8 cellular contexts compared by ENCODE assay signal in the genomic region with DNA sequence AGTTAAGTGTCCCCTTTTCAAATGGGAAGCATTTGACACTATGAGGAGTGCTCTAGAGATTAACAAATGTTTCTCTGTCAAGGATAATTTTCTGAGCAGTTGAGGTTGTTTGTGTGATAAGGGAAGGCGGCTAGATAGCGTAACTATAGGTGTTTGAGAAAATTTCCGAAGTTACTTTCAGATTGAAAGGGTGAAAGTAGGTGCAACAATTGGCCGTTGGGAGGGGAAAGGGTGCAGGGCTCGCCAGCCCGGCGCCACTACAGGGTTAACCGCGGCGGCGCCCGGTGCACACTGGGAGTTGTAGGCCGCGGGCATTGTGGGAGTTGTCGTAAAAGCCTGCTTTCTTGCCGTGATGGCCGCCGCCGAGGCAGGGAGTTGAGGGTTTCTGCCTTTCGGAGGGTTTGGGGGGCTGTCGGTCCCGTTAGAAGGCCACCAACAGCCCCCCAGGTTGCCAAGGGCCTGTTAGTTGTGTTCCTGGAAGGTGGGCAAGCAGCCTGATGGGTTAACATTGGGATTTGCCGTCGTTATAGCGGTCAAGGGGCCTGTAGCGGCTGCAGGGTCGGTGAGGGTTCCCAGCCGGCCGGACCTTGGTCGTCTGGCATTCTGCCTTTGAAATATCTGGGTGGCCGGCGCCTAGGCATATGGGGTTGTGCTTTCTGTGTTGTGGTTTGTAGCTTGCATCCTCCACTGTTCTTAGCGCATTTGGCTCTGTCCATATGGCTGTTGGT. TPM values are rescaled to one million over a fixed set of nuclear protein-coding genes. Genes with fewer than 3 reads are reported as not detected.
DNase-seq lines count a peak whose midpoint lies in the region; ATAC-seq, FAIRE-seq and TF ChIP-seq lines count a peak whose summit lies in the region.

No MANE protein-coding gene starts in this region.

- peaks cover 26% of the 10 kb centered on the region for H3K4me1 ChIP-seq in HepG2 (ENCODE audit: insufficient read depth, low read length)

- H3K36me3 ChIP-seq in HepG2 (replicated peaks in 1 of 2; ENCODE audit: control insufficient read depth in 1 of 2, insufficient read depth in 2 of 2, low read length in 2 of 2), result no peaks in the 10 kb centered on the region

- peak in 1 of 2 experiments; percentile 25; a peak in 1 of 4 replicates for TF ChIP-seq EP300 in HepG2 (IDR thresholded peaks at IDR 0.05; ENCODE audit: low read depth in 2 of 2, low read length in 2 of 2)
- TF ChIP-seq EP300 in HepG2 (CRISPR knock-in tag; IDR thresholded peaks at IDR 0.05; ENCODE audit: borderline replicate concordance), result no peak

- 0 out of 2 replicates have a peak, but pooled peaks have one; percentile 25 for TF ChIP-seq RAD21 in HepG2 (CRISPR knock-in tag; IDR thresholded peaks at IDR 0.05)

- TSS peak; percentile 83 for BruUV-seq in HepG2 (replicated peaks; lab: Mats Ljungman, UMichigan)

- POLR2A ChIA-PET in HepG2 (lab: Yijun Ruan, JAX), result interaction anchor here (1.2 kb wide), 1 partner anchor 37 kb away, joined by 7 read pairs; a partner anchor contains a TSS

- H2AFZ ChIP-seq in HepG2 (ENCODE audit: low read length), result peak overlapping the region; percentile 90

- FAIRE-seq in HepG2 (lab: Jason Lieb, UNC), result peak; percentile 30

- CTCF ChIA-PET in HepG2 (lab: Yijun Ruan, JAX; ENCODE audit: low intra/inter-chr PET ratio, low total read pairs), result no interaction called here

- peak overlapping the region; percentile 77 to 92 (median 91) for H3K4me3 ChIP-seq in HepG2 (replicated peaks in 1 of 3; ENCODE audit: insufficient read depth in 1 of 3, low read depth in 2 of 3, low read length in 3 of 3)

- DNase-seq in NCI-H69 (lab: John Stamatoyannopoulos, UW) (peak; percentile 94), dermis blood vessel endothelial cell (peak; percentile 89), HepG2 (ENCODE audit: low spot score) (peak; percentile 77)
- peak; percentile 67 to 82 for DNase-seq in activated CD4-positive, alpha-beta T cell treated with anti-CD3 and anti-CD28 coated beads, Interleukin-2, amount 50 U/mL, for 24 hours (ENCODE audit: low read depth in 1 of 2, low spot score in 1 of 2)
- DNase-seq in stimulated activated CD4-positive, alpha-beta T cell treated with anti-CD3 and anti-CD28 coated beads, Interleukin-2, amount 100 ng/mL, for 48 hours, result peak; percentile 81 to 83

- peak; percentile 81 to 86 for TF ChIP-seq POLR2A in HepG2 (IDR thresholded peaks at IDR 0.05; ENCODE audit: insufficient read depth in 1 of 2, low read depth in 2 of 2, low read length in 2 of 2)

- WGBS in HepG2 (ENCODE audit: low lambda C conversion rate), result 0% methylated on average over 9 of the region's 33 CpGs

- intact Hi-C loops in HepG2 (cut with micrococcal nuclease; ENCODE audit: unreplicated experiment), result loop anchor here (2.0 kb wide), 1 partner anchor 37 kb away; a partner anchor contains a TSS

- TF ChIP-seq CTCF in C4-2B (conservative IDR thresholded peaks at IDR 0.05) (no peak), HepG2 (CRISPR knock-in tag; IDR thresholded peaks at IDR 0.05) (0 out of 2 replicates have a peak, but pooled peaks have one; percentile 2)

- in situ Hi-C loops in HepG2 (cut with HindIII; ENCODE audit: extremely low pct_ligation_motif_present, low pct_unique_long_range_greater_than_20kb), result loop anchor here (10.0 kb wide), 1 partner anchor 59 kb away; no protein-coding TSS in a partner anchor

- no peaks in the 10 kb centered on the region for H4K20me1 ChIP-seq in HepG2 (ENCODE audit: insufficient read depth, low read length)

- H3K9ac ChIP-seq in HepG2 (ENCODE audit: insufficient read depth, low read depth, low read length), result peak overlapping the region; percentile 90

- H3K4me2 ChIP-seq in HepG2 (ENCODE audit: low read depth, low read length), result peak overlapping the region; percentile 84

- peak overlapping the region; percentile 87 for H3K27ac ChIP-seq in C4-2B
- peak overlapping the region; percentile 86 for H3K27ac ChIP-seq in HepG2 (ENCODE audit: extremely low read length, insufficient read depth, low read length)

- ATAC-seq in GM19328 (IDR thresholded peaks at IDR 0.05; ENCODE audit: unreplicated experiment) (peak; percentile 100), HG03469 (IDR thresholded peaks at IDR 0.05; ENCODE audit: unreplicated experiment) (peak; percentile 98), HepG2 (peak; percentile 99)

- peaks cover 0 to 8% of the 10 kb centered on the region in 2 experiments; a peak in 1 of 5 replicates for H3K27me3 ChIP-seq in HepG2 (ENCODE audit: control insufficient read depth in 1 of 2, insufficient read depth in 2 of 2, low read length in 2 of 2)

- no peaks in the 10 kb centered on the region for H3K9me3 ChIP-seq in HepG2 (ENCODE audit: low read length)

- H3K79me2 ChIP-seq in HepG2 (ENCODE audit: insufficient read depth, low read length), result peaks cover 25% of the 10 kb centered on the region

TF ChIP-seq in HepG2, 621 proteins besides CTCF, POLR2A, EP300 and RAD21 (continues in another document):
- TF ChIP-seq CBX5 (CRISPR knock-in tag; IDR thresholded peaks at IDR 0.05; ENCODE audit: borderline replicate concordance) (peak; percentile 59; the same call in 1 of the 2 replicates), NFKBIZ (CRISPR knock-in tag; IDR thresholded peaks at IDR 0.05) (no peak), CAMTA2 (CRISPR knock-in tag; IDR thresholded peaks at IDR 0.05; ENCODE audit: borderline replicate concordance) (peak; percentile 62), KMT2B (CRISPR knock-in tag; IDR thresholded peaks at IDR 0.05) (peak; percentile 97), JUN (CRISPR knock-in tag; IDR thresholded peaks at IDR 0.05) (no peak), TOPORS (CRISPR knock-in tag; IDR thresholded peaks at IDR 0.05) (peak; percentile 92), SMAD3 (CRISPR knock-in tag; IDR thresholded peaks at IDR 0.05) (no peak), HNRNPLL (IDR thresholded peaks at IDR 0.05; ENCODE audit: low read depth, low read length, poor library complexity, severe bottlenecking) (peak; percentile 51), SAP130 (CRISPR knock-in tag; IDR thresholded peaks at IDR 0.05; ENCODE audit: low read depth) (peak; percentile 77), DNMT3B (CRISPR knock-in tag; conservative IDR thresholded peaks at IDR 0.05) (no peak), ZNF292 (CRISPR knock-in tag; IDR thresholded peaks at IDR 0.05; ENCODE audit: borderline replicate concordance, low read depth) (no peak), KLF9 (CRISPR knock-in tag; IDR thresholded peaks at IDR 0.05; ENCODE audit: low read depth) (no peak), EHMT2 (IDR thresholded peaks at IDR 0.05; ENCODE audit: borderline replicate concordance, low read depth, low read length) (no peak), PAX8 (CRISPR knock-in tag; IDR thresholded peaks at IDR 0.05; ENCODE audit: borderline replicate concordance) (no peak)

RNA-seq across cellular contexts. Expression of a gene that starts 36.5 kb away (rescaled TPM):
- total RNA-seq in dermis blood vessel endothelial cell (80.5 and 159 TPM in 2 replicates), HepG2 (2016; rRNA removed; fragmentation: Illumina TruSeq; extraction: Trizol) (76.8 and 117 TPM in 2 replicates)
- total RNA-seq in HepG2 (2016; cell fraction: cytosol; rRNA removed; fragmentation: Illumina TruSeq; extraction: Trizol; ENCODE audit: low read depth), result 13.5 and 14.2 TPM in 2 replicates
- 75.1 and 111 TPM in 2 replicates for total RNA-seq in HepG2 (2016; cell fraction: insoluble cytoplasmic fraction; rRNA removed; fragmentation: Illumina TruSeq; extraction: Trizol)
- 30.7 and 33.3 TPM in 2 replicates for total RNA-seq in HepG2 (2016; cell fraction: membrane; rRNA removed; fragmentation: Illumina TruSeq; extraction: Trizol)
- total RNA-seq in HepG2 (2016; cell fraction: nucleus; rRNA removed; fragmentation: Illumina TruSeq; extraction: Trizol), result 138 TPM in 2 replicates
- 50.3 and 56.3 TPM in 2 replicates for polyA plus RNA-seq in HepG2 (2011; rRNA removed)
- 23.3 and 38.1 TPM in 2 replicates for polyA plus RNA-seq in HepG2 (2011; cell fraction: cytosol; rRNA removed)
- 19.9 and 25.0 TPM in 2 replicates for polyA plus RNA-seq in HepG2 (2011; cell fraction: nucleus; rRNA removed)
- polyA plus RNA-seq in HepG2 (2012), result 84.0 and 92.7 TPM in 2 replicates
- polyA plus RNA-seq in HepG2 (2016; cell fraction: cytosol; fragmentation: Illumina TruSeq; extraction: Trizol; ENCODE audit: low read depth), result 9.1 and 9.4 TPM in 2 replicates
- polyA plus RNA-seq in HepG2 (2016; cell fraction: insoluble cytoplasmic fraction; fragmentation: Illumina TruSeq; extraction: Trizol; ENCODE audit: low read depth), result 44.4 and 46.6 TPM in 2 replicates
- polyA plus RNA-seq in HepG2 (2016; cell fraction: membrane; fragmentation: Illumina TruSeq; extraction: Trizol; ENCODE audit: low read depth), result 19.1 and 21.1 TPM in 2 replicates
- 110 and 113 TPM in 2 replicates for polyA plus RNA-seq in HepG2 (2016; cell fraction: nucleus; fragmentation: Illumina TruSeq; extraction: Trizol; ENCODE audit: insufficient read depth, low read depth)
- polyA minus RNA-seq in HepG2 (2011; rRNA and poly(A)+ RNA removed; ENCODE audit: low replicate concordance), result 24.6 and 77.8 TPM in 2 replicates
- polyA minus RNA-seq in HepG2 (2011; cell fraction: cytosol; rRNA and poly(A)+ RNA removed), result 84.9 and 117 TPM in 2 replicates
- polyA minus RNA-seq in HepG2 (2011; cell fraction: nucleus; rRNA and poly(A)+ RNA removed), result 136 and 138 TPM in 2 replicates

Comparison
In these comparisons a context has a peak if more than half of its experiments do, and no peak if none do; other contexts are left out.
1. Peak in every context shown above with its lines: DNase-seq, ATAC-seq, H3K4me3 ChIP-seq and H3K27ac ChIP-seq.